ENCODE assay signal across 11 cellular contexts in genomic region chr1:229127301-229127700, GRCh38.
A peak's percentile ranks its signal among the peaks of the same experiment; 100 is the strongest.
DNase-seq lines count a peak whose midpoint lies in the region; ATAC-seq and TF ChIP-seq lines count a peak whose summit lies in the region.
"Had no signal": no experiment of that assay in that cellular context is flagged by ENCODE, and none has a peak within 500 bp of the region (broad histone marks: within the 10 kb centered on the region; RNA-seq: fewer than 3 reads in every experiment).

No MANE protein-coding gene starts in this region.

- H3K4me1 Mint-ChIP-seq in CD4-positive, alpha-beta T cell (ENCODE audit: low read depth): peaks cover 58% of the 10 kb centered on the region

- no peaks in the 10 kb centered on the region for H3K4me1 ChIP-seq in adrenal gland (replicated peaks in 1 of 2)

- in situ Hi-C loops in SK-MEL-5 (cut with HindIII; ENCODE audit: low pct_unique_long_range_greater_than_20kb, low sequenced_read_pairs): no loop called here

- no peak for DNase-seq in CD4-positive, alpha-beta T cell
- DNase-seq in SK-MEL-5 (ENCODE audit: low read depth, low spot score) (peak; percentile 4), globus pallidus (ENCODE audit: low spot score) (peak; percentile 56), cardiac septum (ENCODE audit: low spot score) (no peak), adrenal gland (no peak), NCI-H446 (lab: John Stamatoyannopoulos, UW) (no peak)
- DNase-seq: small intestine had no signal

- no peak for TF ChIP-seq CTCF in CD4-positive, alpha-beta T cell (IDR thresholded peaks at IDR 0.05)
- TF ChIP-seq CTCF in adrenal gland (IDR thresholded peaks at IDR 0.05): no peak

- POLR2A ChIA-PET in CD4-positive, alpha-beta T cell (lab: Charles Lee): interaction anchor here (6.1 kb wide), 1 partner anchor 13 kb away, joined by 57 read pairs; no protein-coding TSS in a partner anchor

- H3K9me3 Mint-ChIP-seq in CD4-positive, alpha-beta T cell: no peaks in the 10 kb centered on the region
- H3K9me3 Mint-ChIP-seq: dendritic cell treated with granulocyte-macrophage colony-stimulating factor and Interleukin-4, amounts not matched to agents 40 ng/mL and 50 ng/mL, for 4 days had no signal

- no peaks in the 10 kb centered on the region for H3K36me3 ChIP-seq in adrenal gland (replicated peaks in 1 of 2)
- H3K36me3 ChIP-seq: upper lobe of left lung had no signal

- no peak for TF ChIP-seq POLR2A in adrenal gland (IDR thresholded peaks at IDR 0.05)

- no peaks in the 10 kb centered on the region for H3K27me3 Mint-ChIP-seq in CD4-positive, alpha-beta T cell

- H3K4me3 ChIP-seq in adrenal gland: no peak overlapping the region
- H3K4me3 ChIP-seq: upper lobe of left lung had no signal

- peak overlapping the region; percentile 57 for H3K27ac Mint-ChIP-seq in CD4-positive, alpha-beta T cell
- H3K27ac Mint-ChIP-seq: dendritic cell treated with granulocyte-macrophage colony-stimulating factor and Interleukin-4, amounts not matched to agents 40 ng/mL and 50 ng/mL, for 4 days had no signal

- ATAC-seq in CD4-positive, alpha-beta T cell (ENCODE audit: poor library complexity): no peak
- peak; percentile 72 for ATAC-seq in GM21423 (IDR thresholded peaks at IDR 0.05; ENCODE audit: unreplicated experiment)
- ATAC-seq in HG02798 (IDR thresholded peaks at IDR 0.05; ENCODE audit: poor library complexity, unreplicated experiment): no peak

- no peaks in the 10 kb centered on the region for H3K36me3 Mint-ChIP-seq in CD4-positive, alpha-beta T cell (ENCODE audit: low read depth)

- no peak overlapping the region for H3K27ac ChIP-seq in CD4-positive, alpha-beta T cell (ENCODE audit: low read depth, low read length)
- no peak overlapping the region for H3K27ac ChIP-seq in adrenal gland
- H3K27ac ChIP-seq: upper lobe of left lung had no signal

- intact Hi-C loops in CD4-positive, alpha-beta T cell (cut with DNase I, micrococcal nuclease): no loop called here
- intact Hi-C loops in cardiac septum (cut with DNase I) (no loop called here), adrenal gland (cut with DNase I) (no loop called here)

- peak overlapping the region; percentile 60 for H3K4me3 Mint-ChIP-seq in CD4-positive, alpha-beta T cell
- H3K4me3 Mint-ChIP-seq: dendritic cell treated with granulocyte-macrophage colony-stimulating factor and Interleukin-4, amounts not matched to agents 40 ng/mL and 50 ng/mL, for 4 days had no signal

- 68 to 80% (median 73%) methylated on average over 2 of the region's 2 CpGs for WGBS in adrenal gland, 4 donors

- CTCF ChIA-PET in CD4-positive, alpha-beta T cell (lab: Charles Lee): no interaction called here

- H3K9me3 ChIP-seq in CD4-positive, alpha-beta T cell (ENCODE audit: control insufficient read depth, low read length): no peaks in the 10 kb centered on the region
- no peaks in the 10 kb centered on the region for H3K9me3 ChIP-seq in adrenal gland (replicated peaks in 1 of 3)
- H3K9me3 ChIP-seq: upper lobe of left lung had no signal

- no peaks in the 10 kb centered on the region for H3K27me3 ChIP-seq in CD4-positive, alpha-beta T cell (ENCODE audit: control insufficient read depth, insufficient read depth, low read length)
- H3K27me3 ChIP-seq in adrenal gland: no peaks in the 10 kb centered on the region
- H3K27me3 ChIP-seq: upper lobe of left lung had no signal

Comparison
In these comparisons a context has a peak if more than half of its experiments do, and no peak if none do; other contexts are left out.
1. DNase-seq: peak in SK-MEL-5 (single experiment) and globus pallidus (single experiment); none in CD4-positive, alpha-beta T cell (0 of 10), cardiac septum (single experiment), adrenal gland (0 of 7) and NCI-H446 (0 of 2).